ENCODE assay signal across 8 cellular contexts in the genomic region with DNA sequence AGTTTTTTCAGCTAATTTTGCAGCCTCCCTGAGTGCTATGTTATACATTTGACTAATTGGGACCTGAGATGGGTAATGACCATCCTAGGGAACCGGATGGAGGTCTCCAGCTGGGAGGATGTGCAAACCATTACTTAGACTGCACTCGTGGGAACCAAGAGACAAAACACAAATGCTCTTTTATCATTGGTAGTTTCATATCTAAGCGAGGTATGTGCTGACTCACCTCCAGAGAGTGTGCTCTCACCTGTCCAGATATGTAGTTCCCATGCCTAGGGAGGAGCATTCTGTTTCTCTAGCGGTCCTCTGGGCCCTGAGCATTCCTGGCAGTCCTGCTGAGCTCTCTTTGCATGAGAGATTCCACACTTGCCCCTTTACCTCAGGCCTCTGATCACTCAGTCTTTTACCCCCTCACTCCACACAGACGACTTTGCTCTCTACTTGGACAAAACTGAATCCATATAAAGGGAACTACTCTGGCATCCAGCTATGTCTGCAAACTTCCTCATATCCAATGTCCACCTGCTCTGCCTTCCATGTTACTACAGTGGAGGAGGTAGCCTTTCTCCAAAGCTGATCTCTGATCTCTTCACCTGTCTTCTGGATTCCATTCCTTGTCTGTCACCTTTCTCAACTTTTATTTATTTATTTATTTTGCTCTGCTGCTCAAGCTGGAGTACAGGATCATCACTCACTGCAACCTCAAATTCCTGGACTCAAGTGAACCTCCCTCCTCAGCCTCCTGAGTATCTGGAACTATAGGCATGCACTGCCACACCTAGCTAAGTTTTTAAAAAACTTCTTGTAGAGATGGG.
DNase-seq lines count a peak whose midpoint lies in the region; ATAC-seq and TF ChIP-seq lines count a peak whose summit lies in the region.

No MANE protein-coding gene starts in this region.

- TF ChIP-seq CTCF in right atrium auricular region (IDR thresholded peaks at IDR 0.05) (no peak), suprapubic skin (IDR thresholded peaks at IDR 0.05) (no peak)

- H3K4me1 ChIP-seq in right atrium auricular region (peaks cover 0 to 11% of the 10 kb centered on the region in 2 donors), suprapubic skin (no peaks in the 10 kb centered on the region)

- peaks cover 19% of the 10 kb centered on the region for H3K36me3 ChIP-seq in right atrium auricular region
- peaks cover 22% of the 10 kb centered on the region for H3K36me3 ChIP-seq in suprapubic skin

- H3K4me3 ChIP-seq in right atrium auricular region (no peak overlapping the region), suprapubic skin (no peak overlapping the region)

- peak; percentile 65 for ATAC-seq in GM18858 (IDR thresholded peaks at IDR 0.05; ENCODE audit: unreplicated experiment)
- peak; percentile 64 for ATAC-seq in GM21786 (IDR thresholded peaks at IDR 0.05; ENCODE audit: unreplicated experiment)
- peak; percentile 64 for ATAC-seq in HG03575 (IDR thresholded peaks at IDR 0.05; ENCODE audit: extremely low read depth, insufficient number of reproducible peaks, low FRiP score, unreplicated experiment)

- TF ChIP-seq POLR2A in suprapubic skin (IDR thresholded peaks at IDR 0.05) = no peak

- no peaks in the 10 kb centered on the region for H3K9me3 ChIP-seq in right atrium auricular region
- no peaks in the 10 kb centered on the region for H3K9me3 ChIP-seq in suprapubic skin

- H3K27me3 ChIP-seq in right atrium auricular region (no peaks in the 10 kb centered on the region), suprapubic skin (no peaks in the 10 kb centered on the region)

- DNase-seq in kidney glomerular epithelial cell (lab: John Stamatoyannopoulos, UW) = peak; percentile 43
- no peak for DNase-seq in DMS 273 treated with DMSO at 0.1 percent for 48 hours (lab: John Stamatoyannopoulos, UW)
- no peak for DNase-seq in right atrium auricular region (ENCODE audit: low spot score)
- DNase-seq in SIG-M5 treated with dmso at 0.1 percent for 504 hours (lab: John Stamatoyannopoulos, UW; ENCODE audit: unreplicated experiment) = no peak
- no peak for DNase-seq in suprapubic skin (ENCODE audit: low spot score in 2 of 2)

- TF ChIP-seq EP300 in suprapubic skin (IDR thresholded peaks at IDR 0.05) = no peak

- 80% methylated on average over 5 of the region's 5 CpGs for WGBS in suprapubic skin

- H3K27ac ChIP-seq in right atrium auricular region (no peak overlapping the region), suprapubic skin (no peak overlapping the region)
